Comparison of ENCODE assay signal across 27 cellular contexts in the genomic region with DNA sequence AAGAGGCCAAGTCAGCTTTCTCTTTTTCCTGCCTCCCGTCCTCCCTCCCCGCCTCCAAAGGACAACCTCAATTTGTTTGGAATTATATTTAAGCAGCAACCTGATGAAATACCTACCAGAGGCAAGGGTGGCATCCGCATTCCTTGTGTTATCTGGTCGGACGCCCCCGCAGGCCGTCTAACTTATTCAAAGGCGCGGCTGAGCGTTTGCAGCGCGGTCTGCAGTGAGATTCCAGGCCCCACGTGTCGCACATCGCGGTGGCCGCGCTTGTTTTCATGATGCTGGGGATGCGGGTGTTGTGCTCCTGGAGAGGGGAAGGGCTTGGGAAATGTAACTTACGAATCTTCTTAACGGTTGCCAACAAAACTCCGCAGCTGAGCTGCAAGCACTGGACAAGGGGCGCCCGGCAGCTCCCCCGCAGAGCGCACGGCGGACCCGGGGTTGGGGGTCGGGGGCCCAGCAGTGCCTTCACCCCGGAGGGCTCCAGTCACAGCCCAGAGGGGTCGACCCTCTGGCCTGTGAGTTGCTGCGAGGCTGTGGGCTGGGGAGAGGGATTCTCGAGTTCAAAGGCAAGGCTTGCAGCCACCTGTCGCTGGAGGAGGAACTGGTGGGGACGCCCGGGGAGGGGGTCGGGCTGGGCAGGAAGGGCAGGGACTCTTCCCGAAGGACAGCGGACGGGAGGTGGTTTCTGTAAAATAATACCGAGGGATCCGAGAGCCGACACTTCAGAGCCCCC. TPM values are rescaled to one million over a fixed set of nuclear protein-coding genes. Genes with fewer than 3 reads are reported as not detected.
A peak's percentile ranks its signal among the peaks of the same experiment; 100 is the strongest.
DNase-seq lines count a peak whose midpoint lies in the region; ATAC-seq, FAIRE-seq and TF ChIP-seq lines count a peak whose summit lies in the region.
"Had no signal": no experiment of that assay in that cellular context is flagged by ENCODE, and none has a peak within 500 bp of the region (broad histone marks: within the 10 kb centered on the region; RNA-seq: fewer than 3 reads in every experiment).

No MANE protein-coding gene starts in this region.

- intact Hi-C loops in K562 (cut with micrococcal nuclease), result no loop called here
- intact Hi-C loops in Right ventricle myocardium superior (cut with DNase I), result no loop called here

- peak overlapping the region; percentile 78 for H2AK5ac ChIP-seq in neuronal stem cell (ENCODE audit: low read depth, low read length)

- DNase-seq in ELF-1 (ENCODE audit: low read depth, low spot score), result peak; percentile 77
- DNase-seq in K562 (ENCODE audit: extremely low read depth in 1 of 4, low spot score in 3 of 4), result no peak
- peak; percentile 36 for DNase-seq in iPS-NIHi11 (ENCODE audit: low spot score)
- no peak for DNase-seq in neuronal stem cell (ENCODE audit: low spot score)
- DNase-seq in kidney glomerular epithelial cell (lab: John Stamatoyannopoulos, UW), result no peak
- no peak for DNase-seq in GM20000 (ENCODE audit: low spot score)
- DNase-seq in cerebellar cortex (ENCODE audit: low spot score), result no peak
- DNase-seq in Right ventricle myocardium superior, result no peak
- DNase-seq: activated CD8-positive, alpha-beta memory T cell treated with anti-CD3 and anti-CD28 coated beads, Interleukin-2, amount 50 U/mL, for 4 hours; C1 segment of cervical spinal cord; cerebellar nuclear complex; head of caudate nucleus; HFFc6; NCI-H1092; NCI-H1930; NCI-H2227 treated with DMSO at 0.1 percent for 48 hours; NCI-H774; stimulated activated CD4-positive, alpha-beta T cell treated with anti-CD3 and anti-CD28 coated beads, Interleukin-2, amount 100 ng/mL, for 48 hours; substantia nigra had no signal

- H3K4me3 ChIP-seq in K562, result no peak overlapping the region
- no peak overlapping the region for H3K4me3 ChIP-seq in neuronal stem cell (ENCODE audit: low read length in 2 of 2)
- H3K4me3 ChIP-seq: skin epidermis had no signal

- CTCF ChIA-PET in K562 (lab: Yijun Ruan, JAX; ENCODE audit: low intra/inter-chr PET ratio), result no interaction called here

- peaks cover 25 to 52% of the 10 kb centered on the region in 2 experiments; a peak in 3 of 5 replicates for H3K27me3 ChIP-seq in K562 (ENCODE audit: control insufficient read depth in 2 of 2, insufficient read depth in 2 of 2, low read length in 2 of 2)
- peaks cover 0 to 5% (median 0%) of the 10 kb centered on the region in 3 experiments for H3K27me3 ChIP-seq in neuronal stem cell (ENCODE audit: control insufficient read depth in 3 of 3, insufficient read depth in 3 of 3, low read depth in 1 of 3, low read length in 3 of 3)

- H4K8ac ChIP-seq in neuronal stem cell (ENCODE audit: low read depth, low read length), result no peak overlapping the region

- H2BK12ac ChIP-seq in neuronal stem cell (ENCODE audit: low read length), result no peak overlapping the region

- no peaks in the 10 kb centered on the region for H3K36me3 ChIP-seq in K562 (ENCODE audit: control insufficient read depth, insufficient read depth, low read length)
- peaks cover 0 to 2% of the 10 kb centered on the region in 2 donors for H3K36me3 ChIP-seq in neuronal stem cell (replicated peaks in 1 of 2; ENCODE audit: control insufficient read depth in 2 of 2, insufficient read depth in 2 of 2, low read length in 2 of 2)
- H3K36me3 ChIP-seq: neutrophil had no signal

- H3K9me3 ChIP-seq in K562 (replicated peaks; ENCODE audit: control insufficient read depth, insufficient read depth, low read depth, low read length) (no peaks in the 10 kb centered on the region), neuronal stem cell (replicated peaks in 1 of 2; ENCODE audit: control insufficient read depth in 2 of 2, insufficient read depth in 1 of 2, low read depth in 1 of 2, low read length in 2 of 2) (peaks cover 0 to 5% of the 10 kb centered on the region in 2 donors)
- H3K9me3 ChIP-seq: neutrophil had no signal

- H3K23ac ChIP-seq in neuronal stem cell (ENCODE audit: low read depth, low read length, poor library complexity), result no peak overlapping the region

- H2AFZ ChIP-seq in K562 (ENCODE audit: low read depth, low read length) (no peak overlapping the region), neuronal stem cell (ENCODE audit: low read length) (no peak overlapping the region)

- in situ Hi-C loops in K562 (cut with MboI), result no loop called here

- peak overlapping the region; percentile 77 for H3K18ac ChIP-seq in neuronal stem cell (ENCODE audit: low read length)

- no peaks in the 10 kb centered on the region for H3K9me1 ChIP-seq in K562 (ENCODE audit: control insufficient read depth, insufficient read depth, low read length)

- no peak overlapping the region for H3K27ac ChIP-seq in K562 (ENCODE audit: extremely low read depth, low read depth, low read length)
- no peak overlapping the region for H3K27ac ChIP-seq in neuronal stem cell (replicated peaks; ENCODE audit: low read length)
- H3K27ac ChIP-seq: neutrophil, skin epidermis, VCaP had no signal

- no peaks in the 10 kb centered on the region for H3K79me1 ChIP-seq in neuronal stem cell (ENCODE audit: low read depth, low read length)

- no peak overlapping the region for H3K14ac ChIP-seq in neuronal stem cell (ENCODE audit: low read length)

- TF ChIP-seq POLR2A in K562 (conservative IDR thresholded peaks at IDR 0.05), result no peak

- WGBS in K562 (ENCODE audit: insufficient coverage, low coverage, missing lambda C conversion rate), result 4% methylated on average over 40 of the region's 44 CpGs
- WGBS in neuronal stem cell (ENCODE audit: extremely low coverage in 2 of 2, insufficient read length in 2 of 2, insufficient replicate concordance in 1 of 2), 2 donors, result no CpG with 5 or more reads among the region's 44 CpGs

- H3K79me2 ChIP-seq in K562 (ENCODE audit: control insufficient read depth, insufficient read depth, low read length), result no peaks in the 10 kb centered on the region

- no peak for FAIRE-seq in K562 (lab: Jason Lieb, UNC)

- no peak for TF ChIP-seq RAD21 in K562 (CRISPR knock-in tag; conservative IDR thresholded peaks at IDR 0.05 in 1 of 2, IDR thresholded peaks at IDR 0.05 in 1 of 2)

- no peak overlapping the region for H2BK120ac ChIP-seq in neuronal stem cell (ENCODE audit: low read depth, low read length)

- H3K4me2 ChIP-seq in K562 (ENCODE audit: insufficient read depth, low read length) (no peak overlapping the region), neuronal stem cell (ENCODE audit: insufficient read depth, low read length, poor library complexity, severe bottlenecking) (no peak overlapping the region)

- POLR2A ChIA-PET in K562 (lab: Yijun Ruan, JAX), result no interaction called here

- ATAC-seq in K562, result no peak
- ATAC-seq in Right ventricle myocardium superior (ENCODE audit: poor library complexity), result no peak
- ATAC-seq: activated naive CD4-positive, alpha-beta T cell treated with anti-CD3 and anti-CD28 coated beads, Interleukin-2, amount 50 U/mL, for 72 hours; SK-N-SH treated with all-trans-retinoic acid at 6 μM for 48 hours; stimulated activated effector memory CD8-positive, alpha-beta T cell treated with anti-CD3 and anti-CD28 coated beads, Interleukin-12 subunit alpha, Interleukin-12 subunit beta, amount 100 ng/mL, for 72 hours had no signal

- H3K4me1 ChIP-seq in K562 (replicated peaks in 1 of 2; ENCODE audit: control insufficient read depth in 2 of 2, insufficient read depth in 2 of 2, low read length in 2 of 2) (peaks cover 0 to 5% of the 10 kb centered on the region in 2 experiments; a peak in 1 of 5 replicates), neuronal stem cell (ENCODE audit: control insufficient read depth in 2 of 2, insufficient read depth in 1 of 2, low read depth in 1 of 2, low read length in 2 of 2) (peaks cover 5 to 6% of the 10 kb centered on the region in 2 donors)

- BruUV-seq in K562 (replicated peaks; lab: Mats Ljungman, UMichigan), result no TSS peak

- no peaks in the 10 kb centered on the region for H4K20me1 ChIP-seq in K562 (replicated peaks; ENCODE audit: control insufficient read depth, insufficient read depth, low read length)

- H3K9ac ChIP-seq in K562 (ENCODE audit: insufficient read depth in 1 of 2, low read depth in 2 of 2, low read length in 2 of 2), result no peak overlapping the region
- H3K9ac ChIP-seq in neuronal stem cell (ENCODE audit: low read depth, low read length, poor library complexity), result no peak overlapping the region

- TF ChIP-seq CTCF in K562 (IDR thresholded peaks at IDR 0.05 in 2 of 3, conservative IDR thresholded peaks at IDR 0.05 in 1 of 3; ENCODE audit: insufficient read depth in 2 of 3, low read depth in 1 of 3, low read length in 3 of 3) (no peak), GM20000 (IDR thresholded peaks at IDR 0.05; ENCODE audit: extremely low read depth, missing control alignments) (no peak)

- peak overlapping the region; percentile 63 for H2BK15ac ChIP-seq in neuronal stem cell (ENCODE audit: low read length)

- TF ChIP-seq EP300 in K562 (IDR thresholded peaks at IDR 0.05; ENCODE audit: low read length), result no peak

- no peak overlapping the region for H2BK5ac ChIP-seq in neuronal stem cell (ENCODE audit: low read length)

- H3K4ac ChIP-seq in neuronal stem cell (ENCODE audit: low read length), result no peak overlapping the region

- H4K91ac ChIP-seq in neuronal stem cell (ENCODE audit: low read depth, low read length, poor library complexity), result no peak overlapping the region

TF ChIP-seq in K562, 482 proteins besides CTCF, POLR2A, EP300 and RAD21:
- TF ChIP-seq HLTF (IDR thresholded peaks at IDR 0.05) (no peak), EGR1 (conservative IDR thresholded peaks at IDR 0.05) (peak; percentile 56)
TF ChIP-seq in K562: peak in this region for 1.

RNA-seq across cellular contexts. Expression of a gene that starts 20.5 kb away (rescaled TPM):
- total RNA-seq in K562 (2011; cell fraction: chromatin; rRNA removed; ENCODE audit: low replicate concordance), result not detected in 2 replicates
- 0.53 TPM in 1 of 2 replicates, not detected in the other for total RNA-seq in K562 (2011; cell fraction: nucleolus; rRNA removed)
- total RNA-seq in K562 (2011; cell fraction: nucleoplasm; rRNA removed), result not detected in 2 replicates
- total RNA-seq in K562 (2014; rRNA removed) (0.05 TPM in 1 of 2 replicates, not detected in the other), K562 (2014; rRNA removed; fragmentation: Illumina TruSeq; extraction: Trizol) (not detected in 2 replicates), K562 (2015; rRNA removed; fragmentation: Illumina TruSeq; extraction: Trizol) (not detected in 2 replicates), K562 (2021) (0.04 TPM in 1 of 2 replicates, not detected in the other), Right ventricle myocardium superior (25.0 TPM)
- polyA plus RNA-seq in K562 (2011; rRNA removed) (not detected in 2 replicates), K562 (2014; fragmentation: Illumina TruSeq; extraction: Trizol) (not detected in 2 replicates), K562 (2014; fragmentation: Nextera tagmentation; extraction: Ambion mirVana) (under 1 TPM; 0.03 TPM), K562 (2014; rRNA removed) (not detected in 2 replicates)
- polyA plus RNA-seq in K562 (2011; cell fraction: cytosol; rRNA removed), result not detected in 2 replicates
- not detected in 2 replicates for polyA plus RNA-seq in K562 (2011; cell fraction: nucleus; rRNA removed)
- polyA plus RNA-seq in K562 (2012), result 0.12 and 0.28 TPM in 2 replicates
- not detected in 2 replicates for polyA minus RNA-seq in K562 (2011; rRNA and poly(A)+ RNA removed)
- polyA minus RNA-seq in K562 (2011; cell fraction: cytosol; rRNA and poly(A)+ RNA removed), result not detected in 2 replicates
- not detected in 2 replicates for polyA minus RNA-seq in K562 (2011; cell fraction: nucleus; rRNA and poly(A)+ RNA removed)
- polyA plus RNA-seq in neuronal stem cell (2013, experiment 1 of 2), result 196 TPM
- 194 TPM for polyA plus RNA-seq in neuronal stem cell (2013, experiment 2 of 2)
- total RNA-seq: Daoy, pulmonary artery endothelial cell had no signal

Comparison
In these comparisons a context has a peak if more than half of its experiments do, and no peak if none do; other contexts are left out.
1. DNase-seq: peak in ELF-1 (single experiment) and iPS-NIHi11 (single experiment); none in K562 (0 of 4), neuronal stem cell (single experiment), kidney glomerular epithelial cell (single experiment), GM20000 (single experiment), cerebellar cortex (single experiment) and Right ventricle myocardium superior (single experiment).
2. RNA of a gene that starts 20.5 kb away (total RNA-seq): 25.0 TPM in Right ventricle myocardium superior (single experiment); 0.04 to 0.53 TPM in K562; every median in the first group is over 10 times any median in the second.